ENCODE assay signal across 8 cellular contexts in genomic region chr16:49856741-49857330, GRCh38. TPM values are rescaled to one million over a fixed set of nuclear protein-coding genes. Genes with fewer than 3 reads are reported as not detected.
A peak's percentile ranks its signal among the peaks of the same experiment; 100 is the strongest.
DNase-seq lines count a peak whose midpoint lies in the region; ATAC-seq and TF ChIP-seq lines count a peak whose summit lies in the region.

No MANE protein-coding gene starts in this region.

- H3K27ac ChIP-seq in A673 (ENCODE audit: low read depth, low read length, poor library complexity, severe bottlenecking) (no peak overlapping the region), ascending aorta (peak overlapping the region; percentile 87 to 92), heart right ventricle (peak overlapping the region; percentile 62 to 99 (median 93)), ovary (peak overlapping the region; percentile 61 to 95)

- 0 to 1% methylated on average over 44 to 72 of the region's 73 CpGs for WGBS in heart right ventricle, 2 donors
- 1% methylated on average over 28 to 63 of the region's 73 CpGs for WGBS in ovary, 3 donors

- H3K4me3 ChIP-seq in A673 (ENCODE audit: low read depth, low read length, poor library complexity, severe bottlenecking), result peak overlapping the region; percentile 77
- H3K4me3 ChIP-seq in ascending aorta, result peak overlapping the region; percentile 74 to 81
- peak overlapping the region in 9 of 10 donors; percentile 57 to 84 (median 72) for H3K4me3 ChIP-seq in heart right ventricle
- peak overlapping the region; percentile 85 for H3K4me3 ChIP-seq in ovary

- POLR2A ChIA-PET in A673 (lab: Charles Lee; ENCODE audit: low non-redundant PET), result interaction anchor here (0.6 kb wide), 1 partner anchor 154 kb away, joined by 3 read pairs; no protein-coding TSS in a partner anchor

- no TSS peak for BruUV-seq in A673 (replicated peaks; lab: Mats Ljungman, UMichigan)

- DNase-seq in A673 (ENCODE audit: low spot score), result peak; percentile 93
- DNase-seq in GM13977 (ENCODE audit: low spot score), result peak; percentile 80
- peak; percentile 5 for DNase-seq in NCI-H82 treated with DMSO at 0.1 percent for 48 hours (lab: John Stamatoyannopoulos, UW; ENCODE audit: unreplicated experiment)
- peak in 1 of 2 donors; percentile 87 for DNase-seq in ascending aorta (ENCODE audit: low spot score in 2 of 2)
- peak; percentile 83 to 87 for DNase-seq in heart right ventricle
- DNase-seq in ovary, result peak; percentile 81 to 88 (median 83)
- DNase-seq in effector CD4-positive, alpha-beta T cell, result no peak
- no peak for DNase-seq in NAMALWA (ENCODE audit: low spot score)

- no peak for TF ChIP-seq POLR2A in ovary (IDR thresholded peaks at IDR 0.05)

- no peaks in the 10 kb centered on the region for H3K9me3 ChIP-seq in A673 (ENCODE audit: low read depth, low read length, poor library complexity, severe bottlenecking)
- H3K9me3 ChIP-seq in ascending aorta, result no peaks in the 10 kb centered on the region
- no peaks in the 10 kb centered on the region for H3K9me3 ChIP-seq in heart right ventricle
- no peaks in the 10 kb centered on the region for H3K9me3 ChIP-seq in ovary

- no peaks in the 10 kb centered on the region for H3K27me3 ChIP-seq in A673 (replicated peaks; ENCODE audit: insufficient read depth, low read depth, low read length, poor library complexity)
- no peaks in the 10 kb centered on the region for H3K27me3 ChIP-seq in ascending aorta
- peaks cover 0 to 79% (median 0%) of the 10 kb centered on the region in 7 donors for H3K27me3 ChIP-seq in heart right ventricle
- no peaks in the 10 kb centered on the region for H3K27me3 ChIP-seq in ovary

- intact Hi-C loops in A673 (cut with micrococcal nuclease; ENCODE audit: unreplicated experiment) (loop anchor here (2.0 to 5.0 kb wide), 4 partner anchors 100 to 365 kb away; no protein-coding TSS in a partner anchor), ascending aorta (cut with DNase I) (loop anchor here (1.0 to 10.0 kb wide), 6 partner anchors 29 to 1242 kb away; partner anchors contain the start of genes CNEP1R1, HEATR3 and N4BP1), heart right ventricle (cut with DNase I) (loop anchor here in 7 of 10 donors (2.0 to 10.0 kb wide), 9 partner anchors 80 to 365 kb away; no protein-coding TSS in a partner anchor), ovary (cut with DNase I) (loop anchor here in 2 of 4 donors (5.0 to 10.0 kb wide), 5 partner anchors 72 to 365 kb away; no protein-coding TSS in a partner anchor)

- H3K36me3 ChIP-seq in A673 (ENCODE audit: insufficient read depth, low read length, poor library complexity, severe bottlenecking), result no peaks in the 10 kb centered on the region
- H3K36me3 ChIP-seq in ascending aorta, result no peaks in the 10 kb centered on the region
- H3K36me3 ChIP-seq in heart right ventricle, result no peaks in the 10 kb centered on the region
- H3K36me3 ChIP-seq in ovary, result no peaks in the 10 kb centered on the region

- in situ Hi-C loops in GM13977 (cut with MboI; ENCODE audit: low pct_unique_long_range_greater_than_20kb, low sequenced_read_pairs, unreplicated experiment), result no loop called here

- TF ChIP-seq CTCF in A673 (conservative IDR thresholded peaks at IDR 0.05; ENCODE audit: low read depth, low read length) (peak; percentile 41), GM13977 (IDR thresholded peaks at IDR 0.05; ENCODE audit: extremely low read depth, insufficient read depth, missing control alignments) (peak; percentile 28), ascending aorta (IDR thresholded peaks at IDR 0.05) (peak; percentile 42 to 47 (median 43)), heart right ventricle (IDR thresholded peaks at IDR 0.05) (peak in 6 of 9 donors; percentile 4 to 47 (median 34)), ovary (IDR thresholded peaks at IDR 0.05) (peak in 2 of 3 donors; percentile 46 to 66)

- TF ChIP-seq EP300 in ovary (IDR thresholded peaks at IDR 0.05), result no peak

- H3K4me1 ChIP-seq in A673 (ENCODE audit: insufficient read depth, low read length, poor library complexity, severe bottlenecking), result peaks cover 32% of the 10 kb centered on the region
- peaks cover 0 to 14% of the 10 kb centered on the region in 2 donors for H3K4me1 ChIP-seq in ascending aorta
- H3K4me1 ChIP-seq in heart right ventricle, result peaks cover 0 to 50% (median 42%) of the 10 kb centered on the region in 9 donors
- peaks cover 4% of the 10 kb centered on the region for H3K4me1 ChIP-seq in ovary (ENCODE audit: insufficient read depth)

- CTCF ChIA-PET in A673 (lab: Charles Lee), result interaction anchor here (0.6 to 2.0 kb wide), 10 partner anchors 19 to 950 kb away, joined by 3 to 11 read pairs (median 4); no protein-coding TSS in a partner anchor

- peak; percentile 41 to 72 (median 64) for ATAC-seq in heart right ventricle

RNA-seq across cellular contexts. Expression of gene ZNF423, which starts 0.9 kb away (rescaled TPM):
- total RNA-seq in A673 (2021) (11.1 and 12.5 TPM in 2 replicates), ascending aorta (42.9 TPM), heart right ventricle (10 to 100 TPM in 2 of 10 donors, 1 to 10 TPM in 8; 4.2 to 10.6 (median 7.4) TPM), ovary (10 to 100 TPM in 5 of 7 donors, 1 to 10 TPM in 2; 3.3 to 40.3 (median 23.2) TPM)
- polyA plus RNA-seq in heart right ventricle (1 to 10 TPM; 2.6 to 2.9 TPM), ovary (1 to 10 TPM; 4.7 to 6.0 TPM)

Comparison
In these comparisons a context has a peak if more than half of its experiments do, and no peak if none do; other contexts are left out.
1. DNase-seq: peak in A673 (single experiment), GM13977 (single experiment), NCI-H82 treated with DMSO at 0.1 percent for 48 hours (single experiment), heart right ventricle (2 of 2) and ovary (5 of 5); none in effector CD4-positive, alpha-beta T cell (single experiment) and NAMALWA (single experiment).
2. Peak in every context shown above with its lines, with median percentiles within 50 percentile points of each other: H3K4me3 ChIP-seq and CTCF ChIP-seq.